ENCODE assay signal across 15 cellular contexts in the genomic region with DNA sequence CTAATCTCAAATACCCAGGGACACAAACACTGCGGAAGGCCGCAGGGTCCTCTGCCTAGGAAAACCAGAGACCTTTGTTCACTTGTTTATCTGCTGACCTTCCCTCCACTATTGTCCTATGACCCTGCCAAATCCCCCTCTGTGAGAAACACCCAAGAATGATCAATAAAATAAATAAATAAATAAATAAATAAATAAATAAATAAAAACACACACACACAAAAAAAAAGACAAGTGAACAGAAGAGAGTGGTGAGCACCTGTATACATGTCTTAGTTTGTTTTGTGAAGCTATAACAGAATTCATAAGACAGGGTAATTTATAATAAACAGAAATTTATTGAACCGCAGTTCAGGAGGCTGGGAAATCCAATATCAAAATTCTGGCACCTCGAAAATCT. TPM values are rescaled to one million over a fixed set of nuclear protein-coding genes. Genes with fewer than 3 reads are reported as not detected.
DNase-seq lines count a peak whose midpoint lies in the region; TF ChIP-seq lines count a peak whose summit lies in the region.
"Not testable (repeated sequence)": the region's sequence is repeated elsewhere in the genome, so short reads cannot be mapped to it uniquely, and the experiment has no call there.
"Had no signal": no experiment of that assay in that cellular context is flagged by ENCODE, and none has a peak within 500 bp of the region (broad histone marks: within the 10 kb centered on the region; RNA-seq: fewer than 3 reads in every experiment).

No MANE protein-coding gene starts in this region.

- not testable (repeated sequence) for TF ChIP-seq CTCF in 22Rv1 (IDR thresholded peaks at IDR 0.05); glutamatergic neuron (IDR thresholded peaks at IDR 0.05; ENCODE audit: partially characterized antibody, unreplicated experiment); nephron progenitor cell (IDR thresholded peaks at IDR 0.05); smooth muscle cell (IDR thresholded peaks at IDR 0.05; ENCODE audit: borderline replicate concordance, insufficient read depth, poor library complexity, severe bottlenecking)

- not testable (repeated sequence) for H3K36me3 Mint-ChIP-seq in glutamatergic neuron (ENCODE audit: unreplicated experiment)
- peaks cover 15% of the 10 kb centered on the region for H3K36me3 Mint-ChIP-seq in nephron progenitor cell (ENCODE audit: low read depth)

- H3K4me1 ChIP-seq in HUES48 (ENCODE audit: control insufficient read depth, insufficient read depth, low read length), result not testable (repeated sequence)
- H3K4me1 ChIP-seq in muscle layer of colon (ENCODE audit: insufficient read depth, low read length) (peaks cover 38% of the 10 kb centered on the region), rectal smooth muscle tissue (ENCODE audit: control insufficient read depth, insufficient read depth, low read length) (peaks cover 25% of the 10 kb centered on the region), smooth muscle cell (ENCODE audit: low read depth) (peaks cover 18% of the 10 kb centered on the region)

- peaks cover 16% of the 10 kb centered on the region for H3F3A ChIP-seq in smooth muscle cell (ENCODE audit: low read depth)

- H3K4me3 ChIP-seq in HUES48 (ENCODE audit: low read depth, low read length); muscle layer of colon (ENCODE audit: low read depth in 1 of 2, low read length in 2 of 2); rectal smooth muscle tissue (ENCODE audit: low read length); smooth muscle cell: not testable (repeated sequence)

- H3K9ac ChIP-seq in HUES48 (ENCODE audit: low read depth, low read length); muscle layer of colon (ENCODE audit: low read length); rectal smooth muscle tissue (ENCODE audit: low read length); smooth muscle cell (ENCODE audit: low read depth): not testable (repeated sequence)

- 0 out of 2 replicates have a peak overlapping the region, but pooled peaks have one; percentile 37 for H3K27ac ChIP-seq in 22Rv1
- peak overlapping the region; percentile 51 for H3K27ac ChIP-seq in HUES48 (ENCODE audit: low read depth, low read length)
- H3K27ac ChIP-seq in muscle layer of colon (ENCODE audit: low read depth, low read length), result peak overlapping the region; percentile 69
- peak overlapping the region; percentile 3 for H3K27ac ChIP-seq in rectal smooth muscle tissue (ENCODE audit: low read depth, low read length)
- H3K27ac ChIP-seq in smooth muscle cell (ENCODE audit: low read depth), result peak overlapping the region; percentile 87

- not testable (repeated sequence) for H3K27me3 ChIP-seq in HUES48 (ENCODE audit: control insufficient read depth, insufficient read depth, low read length); muscle layer of colon (ENCODE audit: control insufficient read depth in 1 of 2, insufficient read depth in 2 of 2, low read length in 2 of 2); rectal smooth muscle tissue (ENCODE audit: control insufficient read depth, insufficient read depth, low read length); smooth muscle cell (ENCODE audit: low read depth)

- H3K36me3 ChIP-seq in HUES48 (ENCODE audit: control insufficient read depth, insufficient read depth, low read length); muscle layer of colon (ENCODE audit: insufficient read depth, low read length); rectal smooth muscle tissue (ENCODE audit: control insufficient read depth, insufficient read depth, low read length); smooth muscle cell (ENCODE audit: low read depth): not testable (repeated sequence)

- H3K4me1 Mint-ChIP-seq in glutamatergic neuron (ENCODE audit: low read depth, unreplicated experiment), result not testable (repeated sequence)
- peaks cover 35% of the 10 kb centered on the region for H3K4me1 Mint-ChIP-seq in nephron progenitor cell

- not testable (repeated sequence) for H3K9me3 ChIP-seq in HUES48 (ENCODE audit: control insufficient read depth, insufficient read depth, low read length); muscle layer of colon (ENCODE audit: low read length); smooth muscle cell (replicated peaks; ENCODE audit: low read depth)

- H3K27ac Mint-ChIP-seq in glutamatergic neuron (ENCODE audit: unreplicated experiment) (peak overlapping the region; percentile 82), nephron progenitor cell (peak overlapping the region; percentile 88)

- not testable (repeated sequence) for H3K4me3 Mint-ChIP-seq in glutamatergic neuron (ENCODE audit: unreplicated experiment)
- peak overlapping the region; percentile 58 for H3K4me3 Mint-ChIP-seq in nephron progenitor cell

- not testable (repeated sequence) for H3K27me3 Mint-ChIP-seq in glutamatergic neuron (ENCODE audit: unreplicated experiment); nephron progenitor cell (ENCODE audit: low read depth, poor library complexity)

- not testable (repeated sequence) for H3K79me2 ChIP-seq in smooth muscle cell (ENCODE audit: low read depth)

- H2AFZ ChIP-seq in smooth muscle cell (ENCODE audit: low read depth), result not testable (repeated sequence)

- WGBS in smooth muscle cell (ENCODE audit: low lambda C conversion rate), result 75% methylated on average over 4 of the region's 4 CpGs

- DNase-seq in glutamatergic neuron; nephron progenitor cell; smooth muscle cell (lab: John Stamatoyannopoulos, UW; ENCODE audit: unreplicated experiment): not testable (repeated sequence)

- peak overlapping the region; percentile 57 for H3K4me2 ChIP-seq in smooth muscle cell

- H3K9me3 Mint-ChIP-seq in glutamatergic neuron (ENCODE audit: unreplicated experiment), result not testable (repeated sequence)
- peaks cover 25% of the 10 kb centered on the region for H3K9me3 Mint-ChIP-seq in nephron progenitor cell

- H4K20me1 ChIP-seq in smooth muscle cell (ENCODE audit: low read depth), result not testable (repeated sequence)

RNA-seq across cellular contexts. Expression of a gene that starts 45.8 kb away (rescaled TPM):
- total RNA-seq in glutamatergic neuron (ENCODE audit: unreplicated experiment), result 0.34 TPM
- 10.2 and 11.7 TPM in 2 replicates for total RNA-seq in smooth muscle cell
- polyA plus RNA-seq in smooth muscle cell, result 14.9 and 17.5 TPM in 2 replicates
- total RNA-seq: A673; CD4-positive, alpha-beta memory T cell; CD8-positive, alpha-beta memory T cell; G401; GM12878 had no signal
- polyA plus RNA-seq: AG04450; CD14-positive monocyte; CD4-positive, alpha-beta memory T cell; CD4-positive, CD25-positive, alpha-beta regulatory T cell; CD8-positive, alpha-beta memory T cell had no signal

Comparison
In these comparisons a context has a peak if more than half of its experiments do, and no peak if none do; other contexts are left out.
1. H3K27ac ChIP-seq: peak in every context shown above with its lines; median percentile 87 in smooth muscle cell; 69 in muscle layer of colon; 51 in HUES48; 37 in 22Rv1; 3 in rectal smooth muscle tissue.